ENCODE assay signal across 8 cellular contexts in the genomic region with DNA sequence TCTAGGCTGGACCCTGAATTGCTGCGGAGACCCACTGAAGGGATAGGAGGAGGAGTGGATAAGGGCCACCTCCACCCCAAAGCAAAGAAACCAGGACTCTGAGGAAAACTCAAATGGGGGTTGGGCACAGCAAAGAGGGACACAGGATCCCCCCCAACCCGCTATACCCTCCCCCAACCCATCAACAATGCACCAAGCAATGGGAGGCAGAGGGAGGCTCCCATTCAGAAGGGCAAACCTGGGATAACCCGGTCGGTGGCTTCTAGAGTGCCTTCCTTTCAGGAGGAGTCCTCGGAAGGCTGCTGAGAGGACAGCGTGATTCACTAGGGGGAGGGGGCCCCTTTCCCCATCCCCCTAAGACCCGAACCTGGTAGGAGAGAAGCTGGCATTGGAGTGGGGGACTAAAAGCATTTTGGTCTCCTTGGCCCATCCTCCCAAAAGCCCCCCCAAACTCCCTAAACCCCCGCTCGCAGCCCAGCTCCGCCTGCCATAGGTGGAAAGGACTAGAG. TPM values are rescaled to one million over a fixed set of nuclear protein-coding genes. Genes with fewer than 3 reads are reported as not detected.
DNase-seq lines count a peak whose midpoint lies in the region; ATAC-seq and TF ChIP-seq lines count a peak whose summit lies in the region.

No MANE protein-coding gene starts in this region.

- peak overlapping the region; percentile 77 to 98 (median 87) for H3K4me3 Mint-ChIP-seq in naive thymus-derived CD8-positive, alpha-beta T cell

- H3K27me3 ChIP-seq in Loucy (ENCODE audit: insufficient read depth, low read length, poor library complexity, severe bottlenecking) (no peaks in the 10 kb centered on the region), colonic mucosa (no peaks in the 10 kb centered on the region)

- POLR2A ChIA-PET in naive thymus-derived CD8-positive, alpha-beta T cell (lab: Charles Lee), result interaction anchor here (1.1 to 14.8 kb wide), 5 partner anchors 9 to 101 kb away, joined by 3 to 359 read pairs (median 13); partner anchors contain the start of gene TTC24

- TF ChIP-seq CTCF in C4-2B (conservative IDR thresholded peaks at IDR 0.05), result no peak
- no peak for TF ChIP-seq CTCF in Loucy (conservative IDR thresholded peaks at IDR 0.05; ENCODE audit: low read length)
- TF ChIP-seq CTCF in colonic mucosa (IDR thresholded peaks at IDR 0.05), result no peak

- H3K4me3 ChIP-seq in Loucy (ENCODE audit: low read length, poor library complexity, severe bottlenecking) (peak overlapping the region; percentile 88), colonic mucosa (peak overlapping the region; percentile 97)

- H3K4me1 ChIP-seq in Loucy (ENCODE audit: insufficient read depth, low read length, poor library complexity, severe bottlenecking) (peaks cover 66% of the 10 kb centered on the region), colonic mucosa (peaks cover 45% of the 10 kb centered on the region)

- peaks cover 0 to 16% (median 4%) of the 10 kb centered on the region in 3 donors for H3K36me3 Mint-ChIP-seq in naive thymus-derived CD8-positive, alpha-beta T cell

- intact Hi-C loops in colonic mucosa (cut with DNase I), result no loop called here

- ATAC-seq in naive thymus-derived CD8-positive, alpha-beta T cell, result no peak
- no peak for ATAC-seq in HG02678 (IDR thresholded peaks at IDR 0.05; ENCODE audit: unreplicated experiment)

- peaks cover 80% of the 10 kb centered on the region for H3K79me2 ChIP-seq in Loucy (ENCODE audit: insufficient read depth, low read length)

- H3K9ac ChIP-seq in Loucy (ENCODE audit: low read depth, low read length, poor library complexity, severe bottlenecking) (peak overlapping the region; percentile 72), colonic mucosa (ENCODE audit: low read depth in 2 of 2, low read length in 2 of 2) (peak overlapping the region; percentile 53 to 97)

- DNase-seq in colonic mucosa (peak; percentile 40), NOMO-1 (lab: John Stamatoyannopoulos, UW; ENCODE audit: unreplicated experiment in 2 of 2) (no peak), NCI-H2081 treated with DMSO at 0.1 percent for 48 hours (lab: John Stamatoyannopoulos, UW) (no peak)
- peak in 1 of 10 donors; percentile 42 for DNase-seq in naive thymus-derived CD8-positive, alpha-beta T cell
- no peak for DNase-seq in NK-92 treated with Interleukin-12 subunit alpha and Interleukin-12 subunit beta, amount 100 ng/mL, for 24 hours (lab: John Stamatoyannopoulos, UW)

- H3K36me3 ChIP-seq in Loucy (ENCODE audit: insufficient read depth, low read length) (no peaks in the 10 kb centered on the region), colonic mucosa (no peaks in the 10 kb centered on the region)

- H3K27ac Mint-ChIP-seq in naive thymus-derived CD8-positive, alpha-beta T cell, result peak overlapping the region; percentile 64 to 99 (median 92)

- no peaks in the 10 kb centered on the region for H3K9me3 Mint-ChIP-seq in naive thymus-derived CD8-positive, alpha-beta T cell

- no peak overlapping the region for H2AFZ ChIP-seq in Loucy (ENCODE audit: low read length)

- H3K9me3 ChIP-seq in Loucy (ENCODE audit: insufficient read depth, low read depth, low read length) (no peaks in the 10 kb centered on the region), colonic mucosa (no peaks in the 10 kb centered on the region)

- H3K27me3 Mint-ChIP-seq in naive thymus-derived CD8-positive, alpha-beta T cell, result no peaks in the 10 kb centered on the region

- H3K4me2 ChIP-seq in Loucy (ENCODE audit: low read depth, low read length, poor library complexity, severe bottlenecking), result peak overlapping the region; percentile 98

- peaks cover 4% of the 10 kb centered on the region; the same call in 1 of the 2 replicates for H3F3A ChIP-seq in Loucy (ENCODE audit: low read depth)

- no peaks in the 10 kb centered on the region for H3K9me2 ChIP-seq in Loucy (replicated peaks; ENCODE audit: low read depth, low read length)

- peaks cover 48 to 77% (median 75%) of the 10 kb centered on the region in 4 donors for H3K4me1 Mint-ChIP-seq in naive thymus-derived CD8-positive, alpha-beta T cell

- peak overlapping the region; percentile 95; the same call in 1 of the 2 replicates for H3K27ac ChIP-seq in C4-2B
- peak overlapping the region; percentile 100 for H3K27ac ChIP-seq in colonic mucosa

- peaks cover 60% of the 10 kb centered on the region for H4K20me1 ChIP-seq in Loucy (ENCODE audit: insufficient read depth, low read length, poor library complexity, severe bottlenecking)

RNA-seq across cellular contexts. Expression of gene MEF2D, which starts 1.3 kb away (rescaled TPM):
- total RNA-seq in colonic mucosa, result 10 to 100 TPM; 32.3 to 49.9 TPM
- 10 to 100 TPM; 69.4 to 73.2 TPM for total RNA-seq in naive thymus-derived CD8-positive, alpha-beta T cell
- 10 to 100 TPM in 1 of 3 donors, 1 to 10 TPM in 2; 6.4 to 12.6 (median 6.7) TPM for polyA plus RNA-seq in naive thymus-derived CD8-positive, alpha-beta T cell
